Comparison of ENCODE assay signal across 9 cellular contexts in genomic region chr5:161676109-161676508, GRCh38. TPM values are rescaled to one million over a fixed set of nuclear protein-coding genes. Genes with fewer than 3 reads are reported as not detected.
DNase-seq lines count a peak whose midpoint lies in the region; ATAC-seq and TF ChIP-seq lines count a peak whose summit lies in the region.
"Had no signal": no experiment of that assay in that cellular context is flagged by ENCODE, and none has a peak within 500 bp of the region (broad histone marks: within the 10 kb centered on the region; RNA-seq: fewer than 3 reads in every experiment).

No MANE protein-coding gene starts in this region.

- no peaks in the 10 kb centered on the region for H3K27me3 Mint-ChIP-seq in type B pancreatic cell
- no peaks in the 10 kb centered on the region for H3K27me3 Mint-ChIP-seq in HFFc6 (ENCODE audit: insufficient read depth)
- H3K27me3 Mint-ChIP-seq in activated T-helper 2 cell treated with anti-CD3 and anti-CD28 coated beads, Interferon-gamma antibody, Interleukin-2, Interleukin-4, amounts not matched to agents 10 μg/mL and 5 μg/mL and 100 μg/mL, durations not matched to agents 14 hours and 24 hours and 36 hours (ENCODE audit: low read depth): no peaks in the 10 kb centered on the region
- H3K27me3 Mint-ChIP-seq: naive B cell had no signal

- no peak overlapping the region for H3K27ac Mint-ChIP-seq in type B pancreatic cell
- H3K27ac Mint-ChIP-seq in HFFc6: no peak overlapping the region
- no peak overlapping the region for H3K27ac Mint-ChIP-seq in activated T-helper 2 cell treated with anti-CD3 and anti-CD28 coated beads, Interferon-gamma antibody, Interleukin-2, Interleukin-4, amounts not matched to agents 10 μg/mL and 5 μg/mL and 100 μg/mL, durations not matched to agents 14 hours and 24 hours and 36 hours
- H3K27ac Mint-ChIP-seq: naive B cell had no signal

- TF ChIP-seq CTCF in WERI-Rb-1 (IDR thresholded peaks at IDR 0.05; ENCODE audit: low read depth, low read length) (peak; percentile 59), type B pancreatic cell (conservative IDR thresholded peaks at IDR 0.05) (peak; percentile 71), HFFc6 (IDR thresholded peaks at IDR 0.05) (no peak)

- no peaks in the 10 kb centered on the region for H3K36me3 Mint-ChIP-seq in type B pancreatic cell
- H3K36me3 Mint-ChIP-seq in HFFc6 (ENCODE audit: low read depth): no peaks in the 10 kb centered on the region
- no peaks in the 10 kb centered on the region for H3K36me3 Mint-ChIP-seq in activated T-helper 2 cell treated with anti-CD3 and anti-CD28 coated beads, Interferon-gamma antibody, Interleukin-2, Interleukin-4, amounts not matched to agents 10 μg/mL and 5 μg/mL and 100 μg/mL, durations not matched to agents 14 hours and 24 hours and 36 hours (ENCODE audit: low read depth)
- H3K36me3 Mint-ChIP-seq: naive B cell had no signal

- intact Hi-C loops in activated T-helper 2 cell treated with anti-CD3 and anti-CD28 coated beads, Interferon-gamma antibody, Interleukin-2, Interleukin-4, amounts not matched to agents 10 μg/mL and 5 μg/mL and 100 μg/mL, durations not matched to agents 14 hours and 24 hours and 36 hours (cut with micrococcal nuclease): no loop called here

- H3K9me3 ChIP-seq in WERI-Rb-1 (ENCODE audit: severe bottlenecking): no peaks in the 10 kb centered on the region

- no peak overlapping the region for H3K4me3 ChIP-seq in WERI-Rb-1 (ENCODE audit: low read depth, low read length)

- ATAC-seq in GM19463 (IDR thresholded peaks at IDR 0.05; ENCODE audit: unreplicated experiment): peak; percentile 80
- peak; percentile 82 for ATAC-seq in HG03460 (IDR thresholded peaks at IDR 0.05; ENCODE audit: unreplicated experiment)

- H3K9me3 Mint-ChIP-seq in type B pancreatic cell: no peaks in the 10 kb centered on the region
- peaks cover 34% of the 10 kb centered on the region for H3K9me3 Mint-ChIP-seq in HFFc6
- H3K9me3 Mint-ChIP-seq in activated T-helper 2 cell treated with anti-CD3 and anti-CD28 coated beads, Interferon-gamma antibody, Interleukin-2, Interleukin-4, amounts not matched to agents 10 μg/mL and 5 μg/mL and 100 μg/mL, durations not matched to agents 14 hours and 24 hours and 36 hours: no peaks in the 10 kb centered on the region

- DNase-seq in COLO829 (ENCODE audit: low spot score) (peak; percentile 1), WERI-Rb-1 (no peak), type B pancreatic cell (ENCODE audit: extremely low spot score, unreplicated experiment) (no peak), HFFc6 (no peak), germinal center (ENCODE audit: low spot score) (no peak)
- DNase-seq in activated T-helper 2 cell treated with anti-CD3 and anti-CD28 coated beads, Interferon-gamma antibody, Interleukin-2, Interleukin-4, amounts not matched to agents 10 μg/mL and 5 μg/mL and 100 μg/mL, durations not matched to agents 14 hours and 24 hours and 36 hours (ENCODE audit: low spot score): no peak
- DNase-seq: naive B cell had no signal

- H3K4me1 Mint-ChIP-seq in type B pancreatic cell (ENCODE audit: unreplicated experiment) (no peaks in the 10 kb centered on the region), HFFc6 (ENCODE audit: low read depth) (no peaks in the 10 kb centered on the region)
- H3K4me1 Mint-ChIP-seq in activated T-helper 2 cell treated with anti-CD3 and anti-CD28 coated beads, Interferon-gamma antibody, Interleukin-2, Interleukin-4, amounts not matched to agents 10 μg/mL and 5 μg/mL and 100 μg/mL, durations not matched to agents 14 hours and 24 hours and 36 hours (ENCODE audit: low read depth): no peaks in the 10 kb centered on the region
- H3K4me1 Mint-ChIP-seq: naive B cell had no signal

- H3K36me3 ChIP-seq in WERI-Rb-1: no peaks in the 10 kb centered on the region

- H3K27ac ChIP-seq in WERI-Rb-1: no peak overlapping the region

- peaks cover 41% of the 10 kb centered on the region for H3K27me3 ChIP-seq in WERI-Rb-1 (ENCODE audit: insufficient read depth, low read depth, severe bottlenecking)

- H3K4me3 Mint-ChIP-seq in type B pancreatic cell: no peak overlapping the region
- no peak overlapping the region for H3K4me3 Mint-ChIP-seq in HFFc6
- no peak overlapping the region for H3K4me3 Mint-ChIP-seq in activated T-helper 2 cell treated with anti-CD3 and anti-CD28 coated beads, Interferon-gamma antibody, Interleukin-2, Interleukin-4, amounts not matched to agents 10 μg/mL and 5 μg/mL and 100 μg/mL, durations not matched to agents 14 hours and 24 hours and 36 hours (ENCODE audit: low read depth)
- H3K4me3 Mint-ChIP-seq: naive B cell had no signal

RNA-seq across cellular contexts. Expression of gene GABRA6, which starts 9.4 kb away (rescaled TPM):
- total RNA-seq in type B pancreatic cell (ENCODE audit: low replicate concordance): not detected in 2 replicates
- total RNA-seq in HFFc6 (2021; fragmentation: NEBNext Ultra II Directional; extraction: Animal tissue kit (Norgen Biotek cat#: 25700)): not detected
- total RNA-seq in activated T-helper 2 cell treated with anti-CD3 and anti-CD28 coated beads, Interferon-gamma antibody, Interleukin-2, Interleukin-4, amounts not matched to agents 10 μg/mL and 5 μg/mL and 100 μg/mL, durations not matched to agents 14 hours and 24 hours and 36 hours: not detected in 2 replicates
